ENCODE assay signal across 8 cellular contexts in the genomic region with DNA sequence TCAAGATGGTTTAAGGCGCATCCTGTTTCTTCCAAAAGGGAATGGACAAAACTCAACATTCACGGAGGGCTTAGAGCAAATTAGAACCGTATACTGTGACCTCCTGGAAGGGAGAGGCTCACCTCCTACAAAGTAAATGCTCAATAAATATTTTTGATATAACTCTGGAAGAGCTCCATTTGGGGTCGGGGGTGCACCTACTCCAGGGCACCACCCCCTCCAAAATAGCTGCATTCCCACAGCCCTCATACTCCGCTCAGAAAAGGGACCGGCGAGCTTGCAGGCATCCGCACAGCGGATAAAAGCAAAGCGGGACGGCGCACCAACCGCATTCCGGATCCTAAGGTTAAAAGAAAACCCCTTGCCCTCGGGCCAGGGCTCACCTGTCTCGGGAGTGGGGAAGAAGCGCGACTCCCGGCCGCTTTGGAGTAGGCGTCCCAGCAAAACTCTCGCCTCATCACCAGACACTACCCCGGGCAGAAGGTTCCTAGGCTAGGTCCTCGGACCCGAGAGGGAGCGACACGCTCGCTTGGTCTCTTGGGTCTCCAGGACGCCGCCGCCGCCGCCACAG. TPM values are rescaled to one million over a fixed set of nuclear protein-coding genes. Genes with fewer than 3 reads are reported as not detected.
DNase-seq lines count a peak whose midpoint lies in the region; ATAC-seq, FAIRE-seq and TF ChIP-seq lines count a peak whose summit lies in the region.

No MANE protein-coding gene starts in this region.

- H3K4me2 ChIP-seq in A549 = peak overlapping the region; percentile 93

- CTCF ChIA-PET in A549 (lab: Yijun Ruan, JAX) = interaction anchor here (0.6 to 1.9 kb wide), 4 partner anchors 9 to 22 kb away, joined by 3 to 5 read pairs (median 4); no protein-coding TSS in a partner anchor
- CTCF ChIA-PET in activated B cell treated with CpG ODN at 0.5 μM for 24 hours (lab: Charles Lee) = no interaction called here

- peak overlapping the region; percentile 97 for H3K27ac Mint-ChIP-seq in activated B cell treated with CpG ODN at 0.5 μM for 24 hours

- no peak for TF ChIP-seq RAD21 in A549 (conservative IDR thresholded peaks at IDR 0.05 in 1 of 2, IDR thresholded peaks at IDR 0.05 in 1 of 2)

- H3K9me3 Mint-ChIP-seq in activated B cell treated with CpG ODN at 0.5 μM for 24 hours = no peaks in the 10 kb centered on the region

- DNase-seq in A549 (ENCODE audit: low read depth in 1 of 2, low spot score in 1 of 2) (no peak), activated B cell treated with CpG ODN at 0.5 μM for 24 hours (no peak), right atrium auricular region (ENCODE audit: low spot score) (no peak), spleen (peak; percentile 95), left lobe of liver (ENCODE audit: low spot score) (no peak)

- intact Hi-C loops in activated B cell treated with CpG ODN at 0.5 μM for 24 hours (cut with micrococcal nuclease) (loop anchor here (1.0 to 10.0 kb wide), 14 partner anchors 253 to 1844 kb away; a partner anchor contains a TSS), spleen (cut with DNase I; ENCODE audit: low total_unique reads) (no loop called here)

- TF ChIP-seq CTCF in A549 (IDR thresholded peaks at IDR 0.05) = no peak; the same call in 2 of the 3 replicates
- TF ChIP-seq CTCF in activated B cell treated with CpG ODN at 0.5 μM for 24 hours (IDR thresholded peaks at IDR 0.05) = no peak
- no peak for TF ChIP-seq CTCF in right atrium auricular region (IDR thresholded peaks at IDR 0.05)
- TF ChIP-seq CTCF in spleen (IDR thresholded peaks at IDR 0.05 in 8 of 11, conservative IDR thresholded peaks at IDR 0.05 in 3 of 11) = no peak

- H3K27me3 Mint-ChIP-seq in activated B cell treated with CpG ODN at 0.5 μM for 24 hours = no peaks in the 10 kb centered on the region

- H3K9me3 ChIP-seq in A549 (no peaks in the 10 kb centered on the region), right atrium auricular region (no peaks in the 10 kb centered on the region), spleen (no peaks in the 10 kb centered on the region)

- no peak for TF ChIP-seq EP300 in A549 (IDR thresholded peaks at IDR 0.05)

- peaks cover 8% of the 10 kb centered on the region for H3K36me3 ChIP-seq in right atrium auricular region
- H3K36me3 ChIP-seq in spleen = peaks cover 0 to 10% (median 0%) of the 10 kb centered on the region in 6 donors

- H3K27ac ChIP-seq in A549 (peak overlapping the region; percentile 76 to 92), right atrium auricular region (peak overlapping the region; percentile 89 to 97), spleen (peak overlapping the region; percentile 61 to 91 (median 86))

- H3K27me3 ChIP-seq in right atrium auricular region (no peaks in the 10 kb centered on the region), spleen (replicated peaks in 1 of 7) (no peaks in the 10 kb centered on the region)

- no peak for TF ChIP-seq POLR2A in A549 (IDR thresholded peaks at IDR 0.05; ENCODE audit: low read length)
- no peak for TF ChIP-seq POLR2A in spleen (IDR thresholded peaks at IDR 0.05)

- H3K36me3 Mint-ChIP-seq in activated B cell treated with CpG ODN at 0.5 μM for 24 hours (ENCODE audit: low read depth) = peaks cover 18% of the 10 kb centered on the region

- H3K4me1 ChIP-seq in A549 = peaks cover 24% of the 10 kb centered on the region
- H3K4me1 ChIP-seq in right atrium auricular region = peaks cover 0 to 48% of the 10 kb centered on the region in 2 donors
- H3K4me1 ChIP-seq in spleen = peaks cover 27 to 61% (median 49%) of the 10 kb centered on the region in 6 donors

- peaks cover 47% of the 10 kb centered on the region for H3K4me1 Mint-ChIP-seq in activated B cell treated with CpG ODN at 0.5 μM for 24 hours

- POLR2A ChIA-PET in A549 (lab: Yijun Ruan, JAX) = interaction anchor here (0.7 to 1.8 kb wide), 11 partner anchors 9 to 1082 kb away, joined by 3 to 21 read pairs (median 8); a partner anchor contains a TSS
- POLR2A ChIA-PET in activated B cell treated with CpG ODN at 0.5 μM for 24 hours (lab: Charles Lee) = interaction anchor here (0.8 to 2.3 kb wide), 10 partner anchors 9 to 1847 kb away, joined by 3 to 39 read pairs (median 6); a partner anchor contains a TSS

- peak; percentile 25 for ATAC-seq in A549
- ATAC-seq in GM21528 (IDR thresholded peaks at IDR 0.05; ENCODE audit: low FRiP score, unreplicated experiment) = peak; percentile 1
- ATAC-seq in activated B cell treated with CpG ODN at 0.5 μM for 24 hours (ENCODE audit: low read depth) = no peak
- no peak for ATAC-seq in left lobe of liver
- no peak for ATAC-seq in HG02623 (IDR thresholded peaks at IDR 0.05; ENCODE audit: unreplicated experiment)
- no peak for ATAC-seq in GM19035 (IDR thresholded peaks at IDR 0.05; ENCODE audit: unreplicated experiment)

- H3K4me3 ChIP-seq in A549 (peak overlapping the region; percentile 93), right atrium auricular region (peak overlapping the region; percentile 84 to 86), spleen (peak overlapping the region; percentile 78 to 94 (median 90))

- WGBS in A549 (ENCODE audit: missing lambda C conversion rate) = 2% methylated on average over 33 of the region's 33 CpGs
- WGBS in spleen, 5 donors = 0 to 1% (median 0%) methylated on average over 19 to 33 of the region's 33 CpGs

- no peak for FAIRE-seq in A549 (lab: Jason Lieb, UNC)

- peak overlapping the region; percentile 97 for H3K4me3 Mint-ChIP-seq in activated B cell treated with CpG ODN at 0.5 μM for 24 hours

TF ChIP-seq in A549, 52 proteins besides CTCF, POLR2A, EP300 and RAD21:
- TF ChIP-seq HOXB5 (CRISPR knock-in tag; IDR thresholded peaks at IDR 0.05) (no peak), PHF8 (IDR thresholded peaks at IDR 0.05; ENCODE audit: borderline replicate concordance, low read depth) (peak; percentile 33; the same call in 1 of the 2 replicates), KDM5A (IDR thresholded peaks at IDR 0.05) (peak; percentile 53; the same call in 1 of the 2 replicates), HDAC2 (IDR thresholded peaks at IDR 0.05) (peak; percentile 58; the same call in 1 of the 2 replicates)
- TF ChIP-seq, protein P1, sequence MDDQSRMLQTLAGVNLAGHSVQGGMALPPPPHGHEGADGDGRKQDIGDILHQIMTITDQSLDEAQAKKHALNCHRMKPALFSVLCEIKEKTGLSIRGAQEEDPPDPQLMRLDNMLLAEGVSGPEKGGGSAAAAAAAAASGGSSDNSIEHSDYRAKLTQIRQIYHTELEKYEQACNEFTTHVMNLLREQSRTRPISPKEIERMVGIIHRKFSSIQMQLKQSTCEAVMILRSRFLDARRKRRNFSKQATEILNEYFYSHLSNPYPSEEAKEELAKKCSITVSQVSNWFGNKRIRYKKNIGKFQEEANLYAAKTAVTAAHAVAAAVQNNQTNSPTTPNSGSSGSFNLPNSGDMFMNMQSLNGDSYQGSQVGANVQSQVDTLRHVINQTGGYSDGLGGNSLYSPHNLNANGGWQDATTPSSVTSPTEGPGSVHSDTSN (IDR thresholded peaks at IDR 0.05) = no peak

RNA-seq across cellular contexts. Expression of a gene that starts 0.4 kb away (rescaled TPM):
- polyA plus RNA-seq in A549 (2011; rRNA removed) = 6.8 and 7.6 TPM in 2 replicates
- polyA plus RNA-seq in A549 (2012; cell fraction: cytosol; rRNA removed) = 2.9 and 3.3 TPM in 2 replicates
- 3.3 and 6.4 TPM in 2 replicates for polyA plus RNA-seq in A549 (2012; cell fraction: nucleus; rRNA removed)
- 3.0 to 3.3 TPM (median 3.0 TPM) in 3 replicates for polyA plus RNA-seq in A549 (2017; fragmentation: RNase III; extraction: RNeasy Plus Mini Kit Qiagen cat#74134 plus additional on column Dnase treatment)
- polyA minus RNA-seq in A549 (2011; rRNA and poly(A)+ RNA removed) = 19.1 and 22.7 TPM in 2 replicates
- 10.0 and 12.9 TPM in 2 replicates for total RNA-seq in activated B cell treated with CpG ODN at 0.5 μM for 24 hours
- 10 to 100 TPM in 1 of 2 donors, 1 to 10 TPM in 1; 8.7 to 12.6 TPM for total RNA-seq in right atrium auricular region
- total RNA-seq in spleen = 10 to 100 TPM in 6 of 7 donors, 1 to 10 TPM in 1; 8.5 to 20.0 (median 15.6) TPM
- 1 to 10 TPM; 2.1 to 2.2 (median 2.1) TPM for polyA plus RNA-seq in spleen
- 3.8 TPM for total RNA-seq in left lobe of liver

RNA-seq across cellular contexts. Expression of a gene that starts 0.9 kb away (rescaled TPM):
- polyA plus RNA-seq in A549 (2011; rRNA removed) (425 and 450 TPM in 2 replicates), A549 (2017; fragmentation: RNase III; extraction: RNeasy Plus Mini Kit Qiagen cat#74134 plus additional on column Dnase treatment) (216 to 224 TPM (median 220 TPM) in 3 replicates), spleen (100 to 1,000 TPM; 160 to 196 (median 177) TPM)
- 217 and 226 TPM in 2 replicates for polyA plus RNA-seq in A549 (2012; cell fraction: cytosol; rRNA removed)
- polyA plus RNA-seq in A549 (2012; cell fraction: nucleus; rRNA removed) = 100 and 168 TPM in 2 replicates
- 82.2 and 85.6 TPM in 2 replicates for polyA minus RNA-seq in A549 (2011; rRNA and poly(A)+ RNA removed)
- total RNA-seq in activated B cell treated with CpG ODN at 0.5 μM for 24 hours (117 and 120 TPM in 2 replicates), right atrium auricular region (1,000 to 10,000 TPM in 1 of 2 donors, 100 to 1,000 TPM in 1; 837 to 1,569 TPM), spleen (100 to 1,000 TPM in 2 of 7 donors, 10 to 100 TPM in 5; 90.3 to 137 (median 94.6) TPM), left lobe of liver (112 TPM)

Comparison
In these comparisons a context has a peak if more than half of its experiments do, and no peak if none do; other contexts are left out.
1. ATAC-seq: peak in A549 (2 of 2) and GM21528 (single experiment); none in activated B cell treated with CpG ODN at 0.5 μM for 24 hours (single experiment), left lobe of liver (single experiment), HG02623 (single experiment) and GM19035 (single experiment).
2. Peak in every context shown above with its lines, with median percentiles within 50 percentile points of each other: H3K27ac ChIP-seq and H3K4me3 ChIP-seq.